1 cellular context compared by ENCODE assay signal in the genomic region with DNA sequence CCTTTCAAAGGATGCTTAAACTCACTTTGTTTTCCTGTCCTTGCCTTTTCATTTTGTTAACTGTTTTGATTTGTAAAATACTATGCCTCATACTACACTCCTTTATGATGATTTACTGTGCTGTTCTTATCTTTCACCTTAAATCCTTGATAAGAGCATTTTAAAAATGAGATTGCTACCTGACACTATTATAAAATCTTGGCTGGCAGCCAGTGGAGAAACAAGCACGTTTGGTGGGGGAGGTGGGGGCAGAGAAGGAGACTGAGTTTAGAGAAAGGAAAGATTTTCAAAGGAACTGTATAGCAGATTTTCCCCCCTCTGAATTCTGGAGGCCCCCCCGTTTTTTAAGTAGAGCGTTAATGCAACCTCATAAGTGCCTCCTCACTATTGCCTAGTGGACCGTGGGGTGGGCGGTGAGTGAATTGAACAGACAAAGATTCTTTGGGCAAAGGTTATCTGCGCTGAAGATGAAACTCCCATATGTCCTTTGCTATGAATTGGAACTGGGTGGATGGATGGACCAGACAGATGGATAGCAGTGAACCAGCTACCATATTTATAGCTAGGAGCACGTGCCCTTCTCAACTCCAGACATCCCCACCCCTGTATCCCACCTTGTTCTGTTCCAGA.
TF ChIP-seq lines count a peak whose summit lies in the region.

No MANE protein-coding gene starts in this region.

TF ChIP-seq in K562, 482 proteins besides CTCF, POLR2A, EP300 and RAD21 (continued from another document):
- TF ChIP-seq ZBTB1 (CRISPR knock-in tag; IDR thresholded peaks at IDR 0.05; ENCODE audit: borderline replicate concordance, low read depth): no peak
